In genomic region chr7:101947899-101948298, GRCh38 we compare ENCODE assay signal across 10 cellular contexts.
A peak's percentile ranks its signal among the peaks of the same experiment; 100 is the strongest.
DNase-seq lines count a peak whose midpoint lies in the region; ATAC-seq, FAIRE-seq and TF ChIP-seq lines count a peak whose summit lies in the region.
"Had no signal": no experiment of that assay in that cellular context is flagged by ENCODE, and none has a peak within 500 bp of the region (broad histone marks: within the 10 kb centered on the region; RNA-seq: fewer than 3 reads in every experiment).

No MANE protein-coding gene starts in this region.

- peaks cover 5% of the 10 kb centered on the region; the same call in 1 of the 2 replicates for H3K79me2 ChIP-seq in PC-9 (ENCODE audit: low read depth)

- CTCF ChIA-PET in PC-9 (lab: Charles Lee): no interaction called here

- H3K9ac ChIP-seq in muscle layer of colon (ENCODE audit: low read length): no peak overlapping the region

- peak; percentile 92 for DNase-seq in DMS 273 (lab: John Stamatoyannopoulos, UW; ENCODE audit: unreplicated experiment)
- peak; percentile 92 for DNase-seq in NCI-H2227 (lab: John Stamatoyannopoulos, UW; ENCODE audit: unreplicated experiment)
- DNase-seq in cerebellum (ENCODE audit: low spot score): peak; percentile 87
- no peak for DNase-seq in D721Med (ENCODE audit: insufficient read length, low spot score)
- DNase-seq in upper lobe of left lung: no peak
- DNase-seq in PC-9: no peak
- DNase-seq: activated naive CD8-positive, alpha-beta T cell treated with anti-CD3 and anti-CD28 coated beads, Interleukin-2, amount 10 ng/mL, durations not matched to agents 7 days and 5 days; T-helper 2 cell had no signal

- H3K9me2 ChIP-seq in PC-9 (ENCODE audit: insufficient read depth): no peaks in the 10 kb centered on the region

- no TSS peak for BruUV-seq in PC-9 (replicated peaks; lab: Mats Ljungman, UMichigan)

- TF ChIP-seq EP300 in upper lobe of left lung (IDR thresholded peaks at IDR 0.05): no peak

- 49% methylated on average over 10 of the region's 10 CpGs for WGBS in upper lobe of left lung, 2 donors

- no peaks in the 10 kb centered on the region for H3K36me3 ChIP-seq in muscle layer of colon (ENCODE audit: insufficient read depth, low read length)
- H3K36me3 ChIP-seq in upper lobe of left lung: no peaks in the 10 kb centered on the region
- no peaks in the 10 kb centered on the region for H3K36me3 ChIP-seq in PC-9 (ENCODE audit: low read depth)

- H3K4me1 ChIP-seq in muscle layer of colon (ENCODE audit: insufficient read depth, low read length) (peaks cover 81% of the 10 kb centered on the region), upper lobe of left lung (peaks cover 2 to 29% (median 11%) of the 10 kb centered on the region in 4 donors), PC-9 (replicated peaks; ENCODE audit: insufficient read depth) (peaks cover 12% of the 10 kb centered on the region)

- ATAC-seq in upper lobe of left lung (ENCODE audit: low FRiP score in 2 of 2): no peak
- ATAC-seq in HG03442 (IDR thresholded peaks at IDR 0.05; ENCODE audit: unreplicated experiment): no peak

- TF ChIP-seq POLR2A in upper lobe of left lung (IDR thresholded peaks at IDR 0.05): no peak

- H3K27ac ChIP-seq in muscle layer of colon (ENCODE audit: low read depth, low read length): peak overlapping the region; percentile 68
- H3K27ac ChIP-seq in upper lobe of left lung: no peak overlapping the region
- no peak overlapping the region for H3K27ac ChIP-seq in PC-9

- POLR2A ChIA-PET in PC-9 (lab: Charles Lee; ENCODE audit: unreplicated experiment): interaction anchor here (0.7 kb wide), 1 partner anchor 290 kb away, joined by 3 read pairs; no protein-coding TSS in a partner anchor

- H3K9me3 ChIP-seq in muscle layer of colon (ENCODE audit: low read length): no peaks in the 10 kb centered on the region
- H3K9me3 ChIP-seq in upper lobe of left lung: no peaks in the 10 kb centered on the region
- H3K9me3 ChIP-seq in PC-9 (ENCODE audit: insufficient read depth, low read depth): no peaks in the 10 kb centered on the region

- H3F3A ChIP-seq in PC-9 (ENCODE audit: insufficient read depth, low read depth): no peaks in the 10 kb centered on the region

- no peak for FAIRE-seq in D721Med (lab: Jason Lieb, UNC)

- no peak overlapping the region for H2AFZ ChIP-seq in PC-9

- intact Hi-C loops in PC-9 (cut with micrococcal nuclease; ENCODE audit: unreplicated experiment): no loop called here

- no peak overlapping the region for H3K4me2 ChIP-seq in PC-9

- H4K20me1 ChIP-seq in PC-9 (ENCODE audit: insufficient read depth): no peaks in the 10 kb centered on the region

- no peak overlapping the region for H3K4me3 ChIP-seq in muscle layer of colon (ENCODE audit: low read depth in 1 of 2, low read length in 2 of 2)
- no peak overlapping the region for H3K4me3 ChIP-seq in upper lobe of left lung
- no peak overlapping the region for H3K4me3 ChIP-seq in PC-9

- TF ChIP-seq CTCF in D721Med (IDR thresholded peaks at IDR 0.05; ENCODE audit: insufficient read depth, missing control alignments) (no peak), upper lobe of left lung (IDR thresholded peaks at IDR 0.05) (no peak), PC-9 (conservative IDR thresholded peaks at IDR 0.05) (no peak)

- H3K27me3 ChIP-seq in muscle layer of colon (ENCODE audit: control insufficient read depth in 1 of 2, insufficient read depth in 2 of 2, low read length in 2 of 2): no peaks in the 10 kb centered on the region
- no peaks in the 10 kb centered on the region for H3K27me3 ChIP-seq in upper lobe of left lung
- H3K27me3 ChIP-seq in PC-9 (ENCODE audit: insufficient read depth, low read depth): no peaks in the 10 kb centered on the region

Comparison
In these comparisons a context has a peak if more than half of its experiments do, and no peak if none do; other contexts are left out.
1. DNase-seq: peak in DMS 273 (single experiment), NCI-H2227 (single experiment) and cerebellum (single experiment); none in D721Med (single experiment), upper lobe of left lung (0 of 2) and PC-9 (0 of 2).